In the genomic region with DNA sequence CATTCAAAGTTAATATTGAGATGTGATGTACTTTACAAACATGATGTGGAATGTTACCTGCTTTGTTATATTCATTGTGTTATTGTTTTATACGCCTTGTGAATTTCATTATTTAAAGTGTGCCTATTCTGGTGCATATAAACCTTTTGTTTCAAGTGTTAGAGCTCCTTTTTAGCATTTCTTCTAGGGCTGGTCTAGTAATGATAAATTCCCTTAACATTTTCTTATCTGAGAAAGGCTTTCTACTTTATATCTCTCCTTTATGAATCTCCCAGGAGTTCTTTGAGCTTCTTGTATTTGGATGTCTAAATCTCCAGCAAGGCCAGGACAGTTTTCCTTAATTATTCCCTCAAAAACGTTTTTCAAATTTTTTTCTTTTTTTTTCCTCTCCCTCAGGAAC, we compare ENCODE assay signal across 33 cellular contexts.
DNase-seq lines count a peak whose midpoint lies in the region; ATAC-seq, FAIRE-seq and TF ChIP-seq lines count a peak whose summit lies in the region.
"Had no signal": no experiment of that assay in that cellular context is flagged by ENCODE, and none has a peak within 500 bp of the region (broad histone marks: within the 10 kb centered on the region; RNA-seq: fewer than 3 reads in every experiment).

No MANE protein-coding gene starts in this region.

- no peak overlapping the region for H2AFZ ChIP-seq in HepG2 (ENCODE audit: low read length)

- no peak overlapping the region for H3K27ac ChIP-seq in HepG2 (ENCODE audit: extremely low read length, insufficient read depth, low read length)
- H3K27ac ChIP-seq in right lobe of liver, result no peak overlapping the region
- no peak overlapping the region for H3K27ac ChIP-seq in HEK293 (ENCODE audit: extremely low read depth, low read depth, low read length)
- H3K27ac ChIP-seq: 22Rv1; A549; BLaER1; BLaER1 treated with 17β-estradiol and CSF1 and Interleukin-3, amounts not matched to agents 10 nM and 100 nM; C4-2B had no signal

- TF ChIP-seq POLR2A in HepG2 (IDR thresholded peaks at IDR 0.05; ENCODE audit: insufficient read depth in 1 of 2, low read depth in 2 of 2, low read length in 2 of 2) (no peak), right lobe of liver (IDR thresholded peaks at IDR 0.05) (no peak)

- POLR2A ChIA-PET in HepG2 (lab: Yijun Ruan, JAX) (no interaction called here), HEK293 (lab: Yijun Ruan, JAX) (no interaction called here)

- no peak for ATAC-seq in HepG2
- no peak for ATAC-seq in right lobe of liver
- ATAC-seq: A549; CD8-positive, alpha-beta T cell had no signal

- no peaks in the 10 kb centered on the region for H4K20me1 ChIP-seq in HepG2 (ENCODE audit: insufficient read depth, low read length)
- H4K20me1 ChIP-seq: BLaER1; BLaER1 treated with 17β-estradiol and CSF1 and Interleukin-3, amounts not matched to agents 10 nM and 100 nM had no signal

- BruUV-seq in HepG2 (replicated peaks; lab: Mats Ljungman, UMichigan), result no TSS peak

- in situ Hi-C loops in HepG2 (cut with HindIII; ENCODE audit: extremely low pct_ligation_motif_present, low pct_unique_long_range_greater_than_20kb), result no loop called here
- in situ Hi-C loops in astrocyte of the spinal cord (cut with HindIII; ENCODE audit: low sequenced_read_pairs), result no loop called here

- no peak for DNase-seq in HepG2 (ENCODE audit: low spot score)
- no peak for DNase-seq in right lobe of liver
- DNase-seq in astrocyte of the spinal cord (ENCODE audit: low read depth, low spot score), result peak; percentile 0
- no peak for DNase-seq in RKO (ENCODE audit: low spot score)
- no peak for DNase-seq in NCI-H345 (lab: John Stamatoyannopoulos, UW)
- DNase-seq: 8988T; ACHN; AML-193; BE2C; C1 segment of cervical spinal cord; Caco-2; Calu3; CD4-positive, alpha-beta memory T cell; CD4-positive, alpha-beta T cell; CD4-positive, CD25-positive, alpha-beta regulatory T cell; CD8-positive, alpha-beta memory T cell; CD8-positive, alpha-beta T cell; COR-L47; DMS 273 treated with DMSO at 0.1 percent for 48 hours; DMS153; DMS53; DMS79; DMS79 treated with DMSO at 0.1 percent for 48 hours; DND-41; EL had no signal

- CTCF ChIA-PET in HepG2 (lab: Yijun Ruan, JAX; ENCODE audit: low intra/inter-chr PET ratio, low total read pairs) (no interaction called here), HEK293 (lab: Yijun Ruan, JAX) (no interaction called here)

- H3K4me3 ChIP-seq in HepG2 (replicated peaks in 1 of 3; ENCODE audit: insufficient read depth in 1 of 3, low read depth in 2 of 3, low read length in 3 of 3) (no peak overlapping the region), right lobe of liver (no peak overlapping the region), HEK293 (ENCODE audit: low read depth, low read length) (no peak overlapping the region), astrocyte of the spinal cord (ENCODE audit: low read depth, low read length) (no peak overlapping the region)
- H3K4me3 ChIP-seq: A549; BLaER1; BLaER1 treated with 17β-estradiol and CSF1 and Interleukin-3, amounts not matched to agents 10 nM and 100 nM had no signal

- no peak overlapping the region for H3K9ac ChIP-seq in HepG2 (ENCODE audit: insufficient read depth, low read depth, low read length)
- H3K9ac ChIP-seq: BLaER1; BLaER1 treated with 17β-estradiol and CSF1 and Interleukin-3, amounts not matched to agents 10 nM and 100 nM had no signal

- H3K36me3 ChIP-seq in HepG2 (replicated peaks in 1 of 2; ENCODE audit: control insufficient read depth in 1 of 2, insufficient read depth in 2 of 2, low read length in 2 of 2) (no peaks in the 10 kb centered on the region), right lobe of liver (no peaks in the 10 kb centered on the region), HEK293 (ENCODE audit: control insufficient read depth in 2 of 2, insufficient read depth in 1 of 2, low read length in 2 of 2) (no peaks in the 10 kb centered on the region)
- H3K36me3 ChIP-seq: BE2C; BLaER1; BLaER1 treated with 17β-estradiol and CSF1 and Interleukin-3, amounts not matched to agents 10 nM and 100 nM had no signal

- no peaks in the 10 kb centered on the region for H3K79me2 ChIP-seq in HepG2 (ENCODE audit: insufficient read depth, low read length)

- 2% methylated on average over 2 of the region's 2 CpGs for WGBS in HepG2 (ENCODE audit: low lambda C conversion rate)
- 27% methylated on average over 2 of the region's 2 CpGs for WGBS in right lobe of liver (ENCODE audit: insufficient coverage, low coverage, low lambda C conversion rate, missing lambda C conversion rate)

- no peak for FAIRE-seq in HepG2 (lab: Jason Lieb, UNC)
- FAIRE-seq: A204.1, A549, D721Med had no signal

- H3K9me3 ChIP-seq in HepG2 (ENCODE audit: low read length), result peaks cover 80% of the 10 kb centered on the region
- H3K9me3 ChIP-seq in right lobe of liver, result peaks cover 0 to 6% (median 0%) of the 10 kb centered on the region in 4 donors
- no peaks in the 10 kb centered on the region for H3K9me3 ChIP-seq in HEK293 (ENCODE audit: control insufficient read depth, insufficient read depth, low read depth, low read length)
- H3K9me3 ChIP-seq: BE2C, Caco-2 had no signal

- no peak for TF ChIP-seq RAD21 in HepG2 (CRISPR knock-in tag; IDR thresholded peaks at IDR 0.05)

- TF ChIP-seq EP300 in HepG2 (IDR thresholded peaks at IDR 0.05; ENCODE audit: low read depth in 2 of 2, low read length in 2 of 2) (no peak), HepG2 (CRISPR knock-in tag; IDR thresholded peaks at IDR 0.05; ENCODE audit: borderline replicate concordance) (no peak)

- intact Hi-C loops in HepG2 (cut with micrococcal nuclease; ENCODE audit: unreplicated experiment), result no loop called here
- intact Hi-C loops in right lobe of liver (cut with DNase I), result no loop called here

- H3K4me1 ChIP-seq in HepG2 (ENCODE audit: insufficient read depth, low read length), result no peaks in the 10 kb centered on the region
- no peaks in the 10 kb centered on the region for H3K4me1 ChIP-seq in right lobe of liver
- H3K4me1 ChIP-seq in HEK293 (ENCODE audit: control insufficient read depth, insufficient read depth, low read length), result no peaks in the 10 kb centered on the region
- H3K4me1 ChIP-seq: A549; BE2C; BLaER1; BLaER1 treated with 17β-estradiol and CSF1 and Interleukin-3, amounts not matched to agents 10 nM and 100 nM; Caco-2 had no signal

- H3K4me2 ChIP-seq in HepG2 (ENCODE audit: low read depth, low read length), result no peak overlapping the region
- H3K4me2 ChIP-seq: A549; BLaER1; BLaER1 treated with 17β-estradiol and CSF1 and Interleukin-3, amounts not matched to agents 10 nM and 100 nM had no signal

- no peaks in the 10 kb centered on the region for H3K27me3 ChIP-seq in HepG2 (ENCODE audit: control insufficient read depth in 1 of 2, insufficient read depth in 2 of 2, low read length in 2 of 2)
- H3K27me3 ChIP-seq in right lobe of liver, result no peaks in the 10 kb centered on the region
- H3K27me3 ChIP-seq: BE2C; BLaER1; BLaER1 treated with 17β-estradiol and CSF1 and Interleukin-3, amounts not matched to agents 10 nM and 100 nM had no signal

- TF ChIP-seq CTCF in HepG2 (CRISPR knock-in tag; IDR thresholded peaks at IDR 0.05) (no peak), right lobe of liver (IDR thresholded peaks at IDR 0.05) (no peak), HEK293 (tag by site-specific recombination; IDR thresholded peaks at IDR 0.05) (no peak), astrocyte of the spinal cord (IDR thresholded peaks at IDR 0.05; ENCODE audit: low read depth, low read length) (no peak)

TF ChIP-seq in HepG2, 621 proteins besides CTCF, POLR2A, EP300 and RAD21 (continues in another document):
- TF ChIP-seq SP5 (CRISPR knock-in tag; IDR thresholded peaks at IDR 0.05; ENCODE audit: borderline replicate concordance, low read depth) (no peak), ZNF484 (CRISPR knock-in tag; IDR thresholded peaks at IDR 0.05; ENCODE audit: borderline replicate concordance, low read depth) (no peak), ZNF337 (CRISPR knock-in tag; IDR thresholded peaks at IDR 0.05; ENCODE audit: borderline replicate concordance, low read depth) (peak; percentile 63; the same call in 1 of the 2 replicates)
- TF ChIP-seq, protein P1, sequence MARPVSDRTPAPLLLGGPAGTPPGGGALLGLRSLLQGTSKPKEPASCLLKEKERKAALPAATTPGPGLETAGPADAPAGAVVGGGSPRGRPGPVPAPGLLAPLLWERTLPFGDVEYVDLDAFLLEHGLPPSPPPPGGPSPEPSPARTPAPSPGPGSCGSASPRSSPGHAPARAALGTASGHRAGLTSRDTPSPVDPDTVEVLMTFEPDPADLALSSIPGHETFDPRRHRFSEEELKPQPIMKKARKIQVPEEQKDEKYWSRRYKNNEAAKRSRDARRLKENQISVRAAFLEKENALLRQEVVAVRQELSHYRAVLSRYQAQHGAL (CRISPR knock-in tag; IDR thresholded peaks at IDR 0.05; ENCODE audit: not compliant biosample characterization), result no peak

TF ChIP-seq in HEK293, 187 proteins besides CTCF, POLR2A, EP300 and RAD21:
- no peak for TF ChIP-seq ZNF184 (tag by site-specific recombination; IDR thresholded peaks at IDR 0.05)
- no peak for TF ChIP-seq ZNF214 (tag by site-specific recombination; IDR thresholded peaks at IDR 0.05; ENCODE audit: borderline replicate concordance)
- no peak for TF ChIP-seq ZFP41 (tag by site-specific recombination; IDR thresholded peaks at IDR 0.05; ENCODE audit: borderline replicate concordance)
- TF ChIP-seq SETDB1 (IDR thresholded peaks at IDR 0.05; ENCODE audit: insufficient read length, low read length), result peak; percentile 88
- no peak for TF ChIP-seq ZNF830 (tag by site-specific recombination; IDR thresholded peaks at IDR 0.05; ENCODE audit: low read depth)
